In the genomic region with DNA sequence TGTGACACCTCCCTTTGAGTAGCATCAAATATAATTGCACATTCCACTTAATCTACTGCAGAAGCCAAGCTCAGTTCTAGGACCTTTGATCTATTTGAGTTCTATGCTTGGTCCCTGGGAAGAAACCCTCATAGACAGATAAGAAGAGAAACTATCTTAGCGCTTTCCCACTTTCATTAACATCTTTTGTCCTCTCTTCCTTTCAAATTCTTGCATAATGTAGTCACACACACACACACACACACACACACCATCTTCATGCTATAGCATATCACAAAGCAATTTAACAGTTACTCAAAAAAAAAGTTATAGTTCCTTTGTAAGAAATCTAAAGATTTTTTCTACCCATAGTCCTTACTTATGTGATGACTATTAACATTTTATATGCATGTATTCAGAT, we compare ENCODE assay signal across 15 cellular contexts.
A peak's percentile ranks its signal among the peaks of the same experiment; 100 is the strongest.
DNase-seq lines count a peak whose midpoint lies in the region; ATAC-seq and TF ChIP-seq lines count a peak whose summit lies in the region.
"Had no signal": no experiment of that assay in that cellular context is flagged by ENCODE, and none has a peak within 500 bp of the region (broad histone marks: within the 10 kb centered on the region; RNA-seq: fewer than 3 reads in every experiment).

No MANE protein-coding gene starts in this region.

- POLR2A ChIA-PET in HEK293T (lab: Yijun Ruan, JAX) = no interaction called here

- no peak overlapping the region for H4K8ac ChIP-seq in mesenchymal stem cell (ENCODE audit: low read length)

- ATAC-seq in gastrocnemius medialis (no peak), GM19023 (IDR thresholded peaks at IDR 0.05; ENCODE audit: unreplicated experiment) (no peak)
- ATAC-seq: HCT116 had no signal

- H3F3A ChIP-seq in neural progenitor cell (ENCODE audit: low read depth) = no peaks in the 10 kb centered on the region

- no peak overlapping the region for H3K23ac ChIP-seq in mesenchymal stem cell (ENCODE audit: low read length in 2 of 2)

- H3K27ac Mint-ChIP-seq in neural progenitor cell = no peak overlapping the region
- H3K27ac Mint-ChIP-seq: B cell had no signal

- no peaks in the 10 kb centered on the region for H4K20me1 ChIP-seq in neural progenitor cell (ENCODE audit: low read depth)
- H4K20me1 ChIP-seq: BLaER1 treated with 17β-estradiol and CSF1 and Interleukin-3, amounts not matched to agents 10 nM and 100 nM had no signal

- intact Hi-C loops in gastrocnemius medialis (cut with DNase I; ENCODE audit: low total_unique reads) = no loop called here

- no peaks in the 10 kb centered on the region for H3K27me3 Mint-ChIP-seq in neural progenitor cell (ENCODE audit: insufficient read depth, low read depth)
- H3K27me3 Mint-ChIP-seq: B cell had no signal

- H3K9ac ChIP-seq in SK-N-MC (ENCODE audit: insufficient read length) = no peak overlapping the region
- H3K9ac ChIP-seq in mesenchymal stem cell (ENCODE audit: low read length) = no peak overlapping the region
- no peak overlapping the region for H3K9ac ChIP-seq in neural progenitor cell
- H3K9ac ChIP-seq: BLaER1 treated with 17β-estradiol and CSF1 and Interleukin-3, amounts not matched to agents 10 nM and 100 nM had no signal

- H2BK120ac ChIP-seq in mesenchymal stem cell (ENCODE audit: low read depth, low read length) = no peak overlapping the region

- H2AK5ac ChIP-seq in mesenchymal stem cell (ENCODE audit: low read length, severe bottlenecking) = no peak overlapping the region

- no peak overlapping the region for H2BK12ac ChIP-seq in mesenchymal stem cell (ENCODE audit: low read length in 2 of 2)

- peaks cover 14% of the 10 kb centered on the region for H3K4me1 Mint-ChIP-seq in neural progenitor cell
- H3K4me1 Mint-ChIP-seq: B cell had no signal

- no peak overlapping the region for H3K4me3 ChIP-seq in SK-N-MC
- no peak overlapping the region for H3K4me3 ChIP-seq in mesenchymal stem cell (ENCODE audit: insufficient read depth in 1 of 2, low read depth in 1 of 2, low read length in 2 of 2)
- H3K4me3 ChIP-seq in neural progenitor cell = no peak overlapping the region
- no peak overlapping the region for H3K4me3 ChIP-seq in gastrocnemius medialis
- H3K4me3 ChIP-seq: BLaER1 treated with 17β-estradiol and CSF1 and Interleukin-3, amounts not matched to agents 10 nM and 100 nM had no signal

- H3K27ac ChIP-seq in SK-N-MC (peak overlapping the region; percentile 71; the same call in 1 of the 2 replicates), mesenchymal stem cell (ENCODE audit: low read length, poor library complexity, severe bottlenecking) (no peak overlapping the region), neural progenitor cell (no peak overlapping the region), gastrocnemius medialis (no peak overlapping the region)
- H3K27ac ChIP-seq: BLaER1 treated with 17β-estradiol and CSF1 and Interleukin-3, amounts not matched to agents 10 nM and 100 nM had no signal

- no peak for DNase-seq in HEK293T (ENCODE audit: extremely low spot score)
- DNase-seq in SK-N-MC (ENCODE audit: low read depth, low spot score) = no peak
- peak; percentile 1 for DNase-seq in mesenchymal stem cell
- DNase-seq in neural progenitor cell (ENCODE audit: low spot score) = peak; percentile 8
- no peak for DNase-seq in gastrocnemius medialis
- no peak for DNase-seq in AG08395 (ENCODE audit: low spot score)
- no peak for DNase-seq in SK-N-DZ (ENCODE audit: low spot score)
- DNase-seq: 8988T, Caco-2, GOT3, H7 had no signal

- no peak for TF ChIP-seq POLR2A in gastrocnemius medialis (IDR thresholded peaks at IDR 0.05)

- no peaks in the 10 kb centered on the region for H3K79me1 ChIP-seq in mesenchymal stem cell (replicated peaks; ENCODE audit: low read length, poor library complexity, severe bottlenecking)

- no peaks in the 10 kb centered on the region for H3K27me3 ChIP-seq in mesenchymal stem cell (ENCODE audit: control insufficient read depth in 1 of 2, insufficient read depth in 1 of 2, low read length in 2 of 2)
- no peaks in the 10 kb centered on the region for H3K27me3 ChIP-seq in neural progenitor cell
- no peaks in the 10 kb centered on the region for H3K27me3 ChIP-seq in gastrocnemius medialis
- H3K27me3 ChIP-seq: BLaER1 treated with 17β-estradiol and CSF1 and Interleukin-3, amounts not matched to agents 10 nM and 100 nM had no signal

- no peak overlapping the region for H2BK15ac ChIP-seq in mesenchymal stem cell (ENCODE audit: low read depth, poor library complexity, severe bottlenecking)

- in situ Hi-C loops in gastrocnemius medialis (cut with MboI; ENCODE audit: low sequenced_read_pairs in 4 of 4) = no loop called here

- no peak overlapping the region for H3K18ac ChIP-seq in mesenchymal stem cell (ENCODE audit: low read depth in 1 of 2, low read length in 2 of 2)

- no peaks in the 10 kb centered on the region for H3K36me3 Mint-ChIP-seq in neural progenitor cell

- no peak overlapping the region for H3K14ac ChIP-seq in mesenchymal stem cell (ENCODE audit: low read length in 2 of 2)

- no peaks in the 10 kb centered on the region for H3K36me3 ChIP-seq in SK-N-MC (ENCODE audit: insufficient read depth, low read length)
- no peaks in the 10 kb centered on the region for H3K36me3 ChIP-seq in mesenchymal stem cell (ENCODE audit: control insufficient read depth in 1 of 2, insufficient read depth in 2 of 2, low read depth in 1 of 2, low read length in 2 of 2)
- no peaks in the 10 kb centered on the region for H3K36me3 ChIP-seq in neural progenitor cell
- H3K36me3 ChIP-seq in gastrocnemius medialis = no peaks in the 10 kb centered on the region
- H3K36me3 ChIP-seq: BLaER1 treated with 17β-estradiol and CSF1 and Interleukin-3, amounts not matched to agents 10 nM and 100 nM had no signal

- 60% methylated on average over 1 of the region's 1 CpG for WGBS in mesenchymal stem cell

- no peaks in the 10 kb centered on the region for H3K79me2 ChIP-seq in neural progenitor cell (ENCODE audit: low read depth)

- TF ChIP-seq CTCF in neural progenitor cell (IDR thresholded peaks at IDR 0.05) (no peak), gastrocnemius medialis (IDR thresholded peaks at IDR 0.05 in 4 of 5, conservative IDR thresholded peaks at IDR 0.05 in 1 of 5) (no peak)

- H3K4me2 ChIP-seq in mesenchymal stem cell (ENCODE audit: low read length, poor library complexity, severe bottlenecking) (no peak overlapping the region), neural progenitor cell (no peak overlapping the region)
- H3K4me2 ChIP-seq: BLaER1 treated with 17β-estradiol and CSF1 and Interleukin-3, amounts not matched to agents 10 nM and 100 nM had no signal

- H3K9me3 Mint-ChIP-seq in neural progenitor cell = no peaks in the 10 kb centered on the region

- H3K4ac ChIP-seq in mesenchymal stem cell (ENCODE audit: low read depth in 1 of 2, low read length in 2 of 2) = no peak overlapping the region

- H3K4me3 Mint-ChIP-seq in neural progenitor cell = no peak overlapping the region
- H3K4me3 Mint-ChIP-seq: B cell had no signal

- H3K4me1 ChIP-seq in mesenchymal stem cell (ENCODE audit: control insufficient read depth, insufficient read depth, low read depth, low read length) = no peaks in the 10 kb centered on the region
- H3K4me1 ChIP-seq in neural progenitor cell = no peaks in the 10 kb centered on the region
- H3K4me1 ChIP-seq in gastrocnemius medialis = no peaks in the 10 kb centered on the region
- H3K4me1 ChIP-seq: BLaER1 treated with 17β-estradiol and CSF1 and Interleukin-3, amounts not matched to agents 10 nM and 100 nM; Caco-2 had no signal

- CTCF ChIA-PET in HEK293T (lab: Yijun Ruan, JAX) = interaction anchor here (0.9 kb wide), 1 partner anchor 13 kb away, joined by 4 read pairs; no protein-coding TSS in a partner anchor

- H2AFZ ChIP-seq in mesenchymal stem cell (ENCODE audit: low read depth, low read length) (no peak overlapping the region), neural progenitor cell (replicated peaks) (no peak overlapping the region)

- H3K9me3 ChIP-seq in SK-N-MC (ENCODE audit: low read depth, low read length) (no peaks in the 10 kb centered on the region), mesenchymal stem cell (ENCODE audit: control insufficient read depth, low read length) (no peaks in the 10 kb centered on the region), neural progenitor cell (ENCODE audit: low read depth) (no peaks in the 10 kb centered on the region), gastrocnemius medialis (no peaks in the 10 kb centered on the region)
- H3K9me3 ChIP-seq: BLaER1 treated with 17β-estradiol and CSF1 and Interleukin-3, amounts not matched to agents 10 nM and 100 nM; Caco-2 had no signal

- no peak overlapping the region for H2BK5ac ChIP-seq in mesenchymal stem cell (ENCODE audit: low read depth, low read length, poor library complexity, severe bottlenecking)

- H4K91ac ChIP-seq in mesenchymal stem cell (ENCODE audit: low read length) = no peak overlapping the region

TF ChIP-seq in HEK293T, 16 proteins besides CTCF, POLR2A, EP300 and RAD21:
- TF ChIP-seq FOXK2 (IDR thresholded peaks at IDR 0.05) = no peak
- TF ChIP-seq SUZ12 (IDR thresholded peaks at IDR 0.05) = 0 out of 2 replicates have a peak, but pooled peaks have one; percentile 15

Comparison
In these comparisons a context has a peak if more than half of its experiments do, and no peak if none do; other contexts are left out.
1. DNase-seq: peak in mesenchymal stem cell (single experiment) and neural progenitor cell (single experiment); none in HEK293T (single experiment), SK-N-MC (single experiment), gastrocnemius medialis (0 of 2), AG08395 (single experiment) and SK-N-DZ (single experiment).